ENCODE assay signal across 8 cellular contexts in the genomic region with DNA sequence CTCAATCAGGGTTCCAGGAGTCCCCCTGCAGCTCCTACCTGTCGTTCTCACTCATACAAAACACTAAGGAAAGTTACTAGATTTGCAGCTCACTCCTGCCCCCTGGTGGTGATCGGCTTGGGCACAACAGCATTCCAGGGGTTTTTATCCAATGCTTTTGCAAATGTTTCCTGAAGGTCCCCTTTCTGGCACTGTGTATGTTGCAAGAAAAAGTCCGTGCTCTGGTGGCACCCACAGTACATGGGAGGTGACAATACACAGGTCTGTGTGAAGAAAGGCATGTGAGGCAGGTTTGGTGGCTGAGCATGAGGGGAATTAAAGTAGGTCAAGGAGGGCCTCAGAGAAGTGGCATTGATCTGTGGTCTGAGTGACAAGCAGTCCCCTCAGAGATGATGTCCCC. TPM values are rescaled to one million over a fixed set of nuclear protein-coding genes. Genes with fewer than 3 reads are reported as not detected.
DNase-seq lines count a peak whose midpoint lies in the region; ATAC-seq and TF ChIP-seq lines count a peak whose summit lies in the region.

No MANE protein-coding gene starts in this region.

- H3K9me3 Mint-ChIP-seq in activated naive CD4-positive, alpha-beta T cell treated with anti-CD3 and anti-CD28 coated beads for 36 hours = no peaks in the 10 kb centered on the region
- H3K9me3 Mint-ChIP-seq in glutamatergic neuron (ENCODE audit: unreplicated experiment) = peaks cover 1% of the 10 kb centered on the region

- peak; percentile 81 for ATAC-seq in SK-N-SH treated with all-trans-retinoic acid at 6 μM for 48 hours
- no peak for ATAC-seq in GM21717 (IDR thresholded peaks at IDR 0.05; ENCODE audit: unreplicated experiment)

- TF ChIP-seq CTCF in NB4 (IDR thresholded peaks at IDR 0.05; ENCODE audit: low read depth, low read length) (peak; percentile 100), glutamatergic neuron (IDR thresholded peaks at IDR 0.05; ENCODE audit: partially characterized antibody, unreplicated experiment) (peak; percentile 94), uterus (IDR thresholded peaks at IDR 0.05) (peak; percentile 88 to 91 (median 88))

- H3K9me3 ChIP-seq in uterus = no peaks in the 10 kb centered on the region

- TF ChIP-seq POLR2A in NB4 (IDR thresholded peaks at IDR 0.05; ENCODE audit: extremely low read depth, insufficient read length) (peak; percentile 39), uterus (IDR thresholded peaks at IDR 0.05) (no peak)

- no peak overlapping the region for H3K4me3 Mint-ChIP-seq in activated naive CD4-positive, alpha-beta T cell treated with anti-CD3 and anti-CD28 coated beads for 36 hours
- H3K4me3 Mint-ChIP-seq in glutamatergic neuron (ENCODE audit: unreplicated experiment) = no peak overlapping the region

- H3K27ac ChIP-seq in uterus = no peak overlapping the region

- H3K27me3 Mint-ChIP-seq in activated naive CD4-positive, alpha-beta T cell treated with anti-CD3 and anti-CD28 coated beads for 36 hours (ENCODE audit: low read depth) = no peaks in the 10 kb centered on the region
- peaks cover 3% of the 10 kb centered on the region for H3K27me3 Mint-ChIP-seq in glutamatergic neuron (ENCODE audit: unreplicated experiment)

- no peak overlapping the region for H3K4me3 ChIP-seq in NB4 (ENCODE audit: low read depth, low read length)
- no peak overlapping the region for H3K4me3 ChIP-seq in uterus

- intact Hi-C loops in activated naive CD4-positive, alpha-beta T cell treated with anti-CD3 and anti-CD28 coated beads for 36 hours (cut with micrococcal nuclease) = loop anchor here (1.0 to 10.0 kb wide), 3 partner anchors 47 to 194 kb away; a partner anchor contains a TSS
- intact Hi-C loops in posterior vena cava (cut with DNase I) = loop anchor here in 1 of 2 donors (2.0 kb wide), 1 partner anchor 120 kb away; no protein-coding TSS in a partner anchor
- intact Hi-C loops in uterus (cut with DNase I; ENCODE audit: low total_unique reads) = loop anchor here (2.0 to 10.0 kb wide), 2 partner anchors 54 to 120 kb away; a partner anchor contains a TSS

- no peaks in the 10 kb centered on the region for H3K4me1 Mint-ChIP-seq in activated naive CD4-positive, alpha-beta T cell treated with anti-CD3 and anti-CD28 coated beads for 36 hours (ENCODE audit: low read depth)
- H3K4me1 Mint-ChIP-seq in glutamatergic neuron (ENCODE audit: low read depth, unreplicated experiment) = no peaks in the 10 kb centered on the region

- peak; percentile 80 for DNase-seq in ELR (ENCODE audit: low read depth)
- peak; percentile 93 for DNase-seq in NB4 (ENCODE audit: low read depth)
- DNase-seq in activated naive CD4-positive, alpha-beta T cell treated with anti-CD3 and anti-CD28 coated beads for 36 hours = peak; percentile 91
- DNase-seq in glutamatergic neuron = peak; percentile 91
- DNase-seq in posterior vena cava (ENCODE audit: low spot score) = peak; percentile 96
- DNase-seq in uterus = peak; percentile 86 to 91

- peaks cover 11% of the 10 kb centered on the region for H3K36me3 Mint-ChIP-seq in activated naive CD4-positive, alpha-beta T cell treated with anti-CD3 and anti-CD28 coated beads for 36 hours (ENCODE audit: low read depth)
- H3K36me3 Mint-ChIP-seq in glutamatergic neuron (ENCODE audit: unreplicated experiment) = no peaks in the 10 kb centered on the region

- H3K4me1 ChIP-seq in uterus = peaks cover 0 to 6% of the 10 kb centered on the region in 2 donors

- H3K36me3 ChIP-seq in uterus = no peaks in the 10 kb centered on the region

- H3K27me3 ChIP-seq in uterus = no peaks in the 10 kb centered on the region

- CTCF ChIA-PET in activated naive CD4-positive, alpha-beta T cell treated with anti-CD3 and anti-CD28 coated beads for 36 hours (lab: Charles Lee) = interaction anchor here (0.6 to 4.3 kb wide), 24 partner anchors 9 to 191 kb away, joined by 3 to 85 read pairs (median 6); a partner anchor contains a TSS

- no peak overlapping the region for H3K27ac Mint-ChIP-seq in activated naive CD4-positive, alpha-beta T cell treated with anti-CD3 and anti-CD28 coated beads for 36 hours
- H3K27ac Mint-ChIP-seq in glutamatergic neuron (ENCODE audit: unreplicated experiment) = no peak overlapping the region

TF ChIP-seq in SK-N-SH treated with all-trans-retinoic acid at 6 μM for 48 hours, 23 proteins besides CTCF, POLR2A, EP300 and RAD21:
- TF ChIP-seq ZNF70 (CRISPR knock-in tag; IDR thresholded peaks at IDR 0.05) (no peak), ZNF565 (CRISPR knock-in tag; conservative IDR thresholded peaks at IDR 0.05; ENCODE audit: low read depth) (no peak), OSR1 (CRISPR knock-in tag; IDR thresholded peaks at IDR 0.05) (no peak), ZNF8 (CRISPR knock-in tag; IDR thresholded peaks at IDR 0.05) (no peak)
- TF ChIP-seq, protein P1, sequence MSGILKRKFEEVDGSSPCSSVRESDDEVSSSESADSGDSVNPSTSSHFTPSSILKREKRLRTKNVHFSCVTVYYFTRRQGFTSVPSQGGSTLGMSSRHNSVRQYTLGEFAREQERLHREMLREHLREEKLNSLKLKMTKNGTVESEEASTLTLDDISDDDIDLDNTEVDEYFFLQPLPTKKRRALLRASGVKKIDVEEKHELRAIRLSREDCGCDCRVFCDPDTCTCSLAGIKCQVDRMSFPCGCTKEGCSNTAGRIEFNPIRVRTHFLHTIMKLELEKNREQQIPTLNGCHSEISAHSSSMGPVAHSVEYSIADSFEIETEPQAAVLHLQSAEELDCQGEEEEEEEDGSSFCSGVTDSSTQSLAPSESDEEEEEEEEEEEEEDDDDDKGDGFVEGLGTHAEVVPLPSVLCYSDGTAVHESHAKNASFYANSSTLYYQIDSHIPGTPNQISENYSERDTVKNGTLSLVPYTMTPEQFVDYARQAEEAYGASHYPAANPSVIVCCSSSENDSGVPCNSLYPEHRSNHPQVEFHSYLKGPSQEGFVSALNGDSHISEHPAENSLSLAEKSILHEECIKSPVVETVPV (CRISPR knock-in tag; IDR thresholded peaks at IDR 0.05) = no peak
TF ChIP-seq in SK-N-SH treated with all-trans-retinoic acid at 6 μM for 48 hours: peak in this region for 0.

RNA-seq across cellular contexts. Expression of a gene that starts 8.6 kb away (rescaled TPM):
- 100 to 1,000 TPM; 175 to 190 TPM for total RNA-seq in activated naive CD4-positive, alpha-beta T cell treated with anti-CD3 and anti-CD28 coated beads for 36 hours
- total RNA-seq in glutamatergic neuron (ENCODE audit: unreplicated experiment) (90.4 TPM), posterior vena cava (10 to 100 TPM; 67.1 to 69.3 TPM), uterus (100 to 1,000 TPM in 1 of 4 donors, 10 to 100 TPM in 3; 22.0 to 112 (median 67.8) TPM)

RNA-seq across cellular contexts. Expression of a gene that starts 14.4 kb away (rescaled TPM):
- 100 to 1,000 TPM; 158 to 164 TPM for total RNA-seq in activated naive CD4-positive, alpha-beta T cell treated with anti-CD3 and anti-CD28 coated beads for 36 hours
- total RNA-seq in glutamatergic neuron (ENCODE audit: unreplicated experiment) (128 TPM), posterior vena cava (100 to 1,000 TPM; 106 to 109 TPM), uterus (100 to 1,000 TPM in 2 of 4 donors, 10 to 100 TPM in 2; 41.5 to 163 (median 129) TPM)

RNA-seq across cellular contexts. Expression of a gene that starts 31.4 kb away (rescaled TPM):
- 1 to 10 TPM; 5.5 TPM for total RNA-seq in activated naive CD4-positive, alpha-beta T cell treated with anti-CD3 and anti-CD28 coated beads for 36 hours
- total RNA-seq in glutamatergic neuron (ENCODE audit: unreplicated experiment) (5.7 TPM), posterior vena cava (10 to 100 TPM; 10.9 to 12.8 TPM), uterus (10 to 100 TPM in 1 of 4 donors, 1 to 10 TPM in 3; 3.2 to 10.6 (median 4.1) TPM)

RNA-seq across cellular contexts. Expression of a gene that starts 49.5 kb away (rescaled TPM):
- 100 to 1,000 TPM; 109 to 114 TPM for total RNA-seq in activated naive CD4-positive, alpha-beta T cell treated with anti-CD3 and anti-CD28 coated beads for 36 hours
- total RNA-seq in glutamatergic neuron (ENCODE audit: unreplicated experiment) (2.0 TPM), posterior vena cava (10 to 100 TPM in 1 of 2 donors, 1 to 10 TPM in 1; 7.9 to 10.6 TPM), uterus (10 to 100 TPM in 1 of 4 donors, 1 to 10 TPM in 3; 3.0 to 65.3 (median 6.2) TPM)

RNA-seq across cellular contexts. Expression of a gene that starts 55.6 kb away (rescaled TPM):
- 10 to 100 TPM; 63.0 to 69.0 TPM for total RNA-seq in activated naive CD4-positive, alpha-beta T cell treated with anti-CD3 and anti-CD28 coated beads for 36 hours
- total RNA-seq in glutamatergic neuron (ENCODE audit: unreplicated experiment) (24.8 TPM), posterior vena cava (10 to 100 TPM; 17.5 to 19.0 TPM), uterus (10 to 100 TPM in 3 of 4 donors, 1 to 10 TPM in 1; 7.4 to 42.4 (median 16.4) TPM)
